In the genomic region with DNA sequence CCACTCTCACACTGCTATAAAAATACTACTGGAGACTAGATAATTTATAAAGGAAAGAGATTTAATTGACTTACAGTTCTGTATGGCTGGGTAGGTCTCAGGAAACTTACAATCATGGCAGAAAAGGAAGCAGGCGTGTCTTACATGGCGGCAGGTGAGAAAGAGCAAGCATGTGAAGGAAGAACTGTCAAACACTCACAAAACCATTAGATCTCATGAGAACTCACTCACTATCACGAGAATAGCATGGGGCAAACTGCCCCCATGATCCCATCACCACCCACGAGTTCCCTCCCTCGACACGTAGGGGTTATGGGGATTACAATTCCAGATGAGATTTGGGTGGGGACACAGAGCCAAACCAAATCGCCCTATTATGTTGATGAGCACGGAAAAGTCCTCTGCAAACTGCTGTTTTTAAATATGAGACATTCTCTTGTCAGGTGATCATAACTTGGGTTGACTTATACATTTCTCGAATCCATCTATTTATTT, we compare ENCODE assay signal across 11 cellular contexts.
"Had no signal": no experiment of that assay in that cellular context is flagged by ENCODE, and none has a peak within 500 bp of the region (broad histone marks: within the 10 kb centered on the region; RNA-seq: fewer than 3 reads in every experiment).

No MANE protein-coding gene starts in this region.

- H3K27ac ChIP-seq: GM23248 had no signal

- H2AFZ ChIP-seq: GM23248, GM23338 had no signal

- H3K36me3 ChIP-seq: HAP-1 had no signal

- H3K4me1 Mint-ChIP-seq: GM23338, H9 had no signal

- H3K9me3 Mint-ChIP-seq: GM23338, H9, HFFc6 had no signal

- DNase-seq: GM23248, GOT3, H7, H9, HCEC 1CT, HFFc6 had no signal

- H3K9me3 ChIP-seq: HAP-1 had no signal

- H3K9ac ChIP-seq: GM23248 had no signal

- H3K27ac Mint-ChIP-seq: GM23338, H9, HFFc6 had no signal

- ATAC-seq: GM23338, HCT116 had no signal

- H3K4me3 Mint-ChIP-seq: GM23338, H9, HFFc6 had no signal

- FAIRE-seq: H1, H54 had no signal

- H3K4me1 ChIP-seq: HAP-1 had no signal

- H3K4me2 ChIP-seq: GM23338 had no signal

- H3K4me3 ChIP-seq: GM23248, GM23338, HAP-1 had no signal
